1 cellular context compared by ENCODE assay signal in the genomic region with DNA sequence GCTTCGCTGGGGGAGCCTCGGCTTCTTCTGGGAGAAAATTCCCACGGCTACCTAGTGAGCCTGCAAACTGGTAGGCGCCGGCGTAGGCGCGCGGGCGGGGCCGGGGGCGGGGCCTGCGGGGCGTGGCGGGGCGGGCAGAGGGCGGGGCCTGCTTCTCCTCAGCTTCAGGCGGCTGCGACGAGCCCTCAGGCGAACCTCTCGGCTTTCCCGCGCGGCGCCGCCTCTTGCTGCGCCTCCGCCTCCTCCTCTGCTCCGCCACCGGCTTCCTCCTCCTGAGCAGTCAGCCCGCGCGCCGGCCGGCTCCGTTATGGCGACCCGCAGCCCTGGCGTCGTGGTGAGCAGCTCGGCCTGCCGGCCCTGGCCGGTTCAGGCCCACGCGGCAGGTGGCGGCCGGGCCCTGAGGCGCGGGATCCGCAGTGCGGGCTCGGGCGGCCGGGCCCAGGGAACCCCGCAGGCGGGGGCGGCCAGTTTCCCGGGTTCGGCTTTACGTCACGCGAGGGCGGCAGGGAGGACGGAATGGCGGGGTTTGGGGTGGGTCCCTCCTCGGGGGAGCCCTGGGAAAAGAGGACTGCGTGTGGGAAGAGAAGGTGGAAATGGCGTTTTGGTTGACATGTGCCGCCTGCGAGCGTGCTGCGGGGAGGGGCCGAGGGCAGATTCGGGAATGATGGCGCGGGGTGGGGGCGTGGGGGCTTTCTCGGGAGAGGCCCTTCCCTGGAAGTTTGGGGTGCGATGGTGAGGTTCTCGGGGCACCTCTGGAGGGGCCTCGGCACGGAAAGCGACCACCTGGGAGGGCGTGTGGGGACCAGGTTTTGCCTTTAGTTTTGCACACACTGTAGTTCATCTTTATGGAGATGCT.
TF ChIP-seq lines count a peak whose summit lies in the region.

A gene with protein sequence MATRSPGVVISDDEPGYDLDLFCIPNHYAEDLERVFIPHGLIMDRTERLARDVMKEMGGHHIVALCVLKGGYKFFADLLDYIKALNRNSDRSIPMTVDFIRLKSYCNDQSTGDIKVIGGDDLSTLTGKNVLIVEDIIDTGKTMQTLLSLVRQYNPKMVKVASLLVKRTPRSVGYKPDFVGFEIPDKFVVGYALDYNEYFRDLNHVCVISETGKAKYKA (plus strand): TSS at position 161 of the 856 bp plus-strand sequence. CDS start 147 bp downstream, at position 308.

TF ChIP-seq in K562, 482 proteins besides CTCF, POLR2A, EP300 and RAD21 (continued from another document and continues in another):
- peak; percentile 70 for TF ChIP-seq POLR2AphosphoS5 (IDR thresholded peaks at IDR 0.05; ENCODE audit: control insufficient read depth, insufficient read depth, low read depth, low read length)
- 0 out of 4 replicates have a peak, but pooled peaks of 1 of the 2 experiments have one; percentile 43 for TF ChIP-seq HDAC1 (IDR thresholded peaks at IDR 0.05)
- TF ChIP-seq, protein P1, sequence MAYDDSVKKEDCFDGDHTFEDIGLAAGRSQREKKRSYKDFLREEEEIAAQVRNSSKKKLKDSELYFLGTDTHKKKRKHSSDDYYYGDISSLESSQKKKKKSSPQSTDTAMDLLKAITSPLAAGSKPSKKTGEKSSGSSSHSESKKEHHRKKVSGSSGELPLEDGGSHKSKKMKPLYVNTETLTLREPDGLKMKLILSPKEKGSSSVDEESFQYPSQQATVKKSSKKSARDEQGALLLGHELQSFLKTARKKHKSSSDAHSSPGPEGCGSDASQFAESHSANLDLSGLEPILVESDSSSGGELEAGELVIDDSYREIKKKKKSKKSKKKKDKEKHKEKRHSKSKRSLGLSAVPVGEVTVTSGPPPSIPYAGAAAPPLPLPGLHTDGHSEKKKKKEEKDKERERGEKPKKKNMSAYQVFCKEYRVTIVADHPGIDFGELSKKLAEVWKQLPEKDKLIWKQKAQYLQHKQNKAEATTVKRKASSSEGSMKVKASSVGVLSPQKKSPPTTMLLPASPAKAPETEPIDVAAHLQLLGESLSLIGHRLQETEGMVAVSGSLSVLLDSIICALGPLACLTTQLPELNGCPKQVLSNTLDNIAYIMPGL (CRISPR knock-in tag; IDR thresholded peaks at IDR 0.05), result peak; percentile 75; the same call in 1 of the 2 replicates
- TF ChIP-seq JUND (IDR thresholded peaks at IDR 0.05; ENCODE audit: borderline replicate concordance, low read depth, low read length), result 0 out of 2 replicates have a peak, but pooled peaks have one; percentile 2
- no peak for TF ChIP-seq JUND (tag; IDR thresholded peaks at IDR 0.05; ENCODE audit: borderline replicate concordance, low read depth, low read length)
- no peak for TF ChIP-seq DNMT1 (IDR thresholded peaks at IDR 0.05)
- TF ChIP-seq YY1 (IDR thresholded peaks at IDR 0.05; ENCODE audit: borderline replicate concordance in 1 of 3, control insufficient read depth in 1 of 3, extremely low read depth in 1 of 3, insufficient read depth in 3 of 3, insufficient read length in 1 of 3, insufficient replicate concordance in 2 of 3, low read depth in 1 of 3, low read length in 2 of 3), result peak in 2 of 3 experiments; percentile 49 to 66
- TF ChIP-seq, protein P2, sequence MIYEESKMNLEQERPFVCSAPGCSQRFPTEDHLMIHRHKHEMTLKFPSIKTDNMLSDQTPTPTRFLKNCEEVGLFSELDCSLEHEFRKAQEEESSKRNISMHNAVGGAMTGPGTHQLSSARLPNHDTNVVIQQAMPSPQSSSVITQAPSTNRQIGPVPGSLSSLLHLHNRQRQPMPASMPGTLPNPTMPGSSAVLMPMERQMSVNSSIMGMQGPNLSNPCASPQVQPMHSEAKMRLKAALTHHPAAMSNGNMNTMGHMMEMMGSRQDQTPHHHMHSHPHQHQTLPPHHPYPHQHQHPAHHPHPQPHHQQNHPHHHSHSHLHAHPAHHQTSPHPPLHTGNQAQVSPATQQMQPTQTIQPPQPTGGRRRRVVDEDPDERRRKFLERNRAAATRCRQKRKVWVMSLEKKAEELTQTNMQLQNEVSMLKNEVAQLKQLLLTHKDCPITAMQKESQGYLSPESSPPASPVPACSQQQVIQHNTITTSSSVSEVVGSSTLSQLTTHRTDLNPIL (CRISPR knock-in tag; IDR thresholded peaks at IDR 0.05), result no peak
- TF ChIP-seq CHD1 (IDR thresholded peaks at IDR 0.05; ENCODE audit: low read length), result peak; percentile 13
- TF ChIP-seq TBP (optimal IDR thresholded peaks at IDR 0.05; ENCODE audit: low read depth, low read length), result peak; percentile 67
- TF ChIP-seq, protein P3, sequence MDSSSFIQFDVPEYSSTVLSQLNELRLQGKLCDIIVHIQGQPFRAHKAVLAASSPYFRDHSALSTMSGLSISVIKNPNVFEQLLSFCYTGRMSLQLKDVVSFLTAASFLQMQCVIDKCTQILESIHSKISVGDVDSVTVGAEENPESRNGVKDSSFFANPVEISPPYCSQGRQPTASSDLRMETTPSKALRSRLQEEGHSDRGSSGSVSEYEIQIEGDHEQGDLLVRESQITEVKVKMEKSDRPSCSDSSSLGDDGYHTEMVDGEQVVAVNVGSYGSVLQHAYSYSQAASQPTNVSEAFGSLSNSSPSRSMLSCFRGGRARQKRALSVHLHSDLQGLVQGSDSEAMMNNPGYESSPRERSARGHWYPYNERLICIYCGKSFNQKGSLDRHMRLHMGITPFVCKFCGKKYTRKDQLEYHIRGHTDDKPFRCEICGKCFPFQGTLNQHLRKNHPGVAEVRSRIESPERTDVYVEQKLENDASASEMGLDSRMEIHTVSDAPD (CRISPR knock-in tag; IDR thresholded peaks at IDR 0.05), result no peak
- TF ChIP-seq E2F3 (CRISPR knock-in tag; IDR thresholded peaks at IDR 0.05), result 0 out of 2 replicates have a peak, but pooled peaks have one; percentile 71
- TF ChIP-seq, protein P4, sequence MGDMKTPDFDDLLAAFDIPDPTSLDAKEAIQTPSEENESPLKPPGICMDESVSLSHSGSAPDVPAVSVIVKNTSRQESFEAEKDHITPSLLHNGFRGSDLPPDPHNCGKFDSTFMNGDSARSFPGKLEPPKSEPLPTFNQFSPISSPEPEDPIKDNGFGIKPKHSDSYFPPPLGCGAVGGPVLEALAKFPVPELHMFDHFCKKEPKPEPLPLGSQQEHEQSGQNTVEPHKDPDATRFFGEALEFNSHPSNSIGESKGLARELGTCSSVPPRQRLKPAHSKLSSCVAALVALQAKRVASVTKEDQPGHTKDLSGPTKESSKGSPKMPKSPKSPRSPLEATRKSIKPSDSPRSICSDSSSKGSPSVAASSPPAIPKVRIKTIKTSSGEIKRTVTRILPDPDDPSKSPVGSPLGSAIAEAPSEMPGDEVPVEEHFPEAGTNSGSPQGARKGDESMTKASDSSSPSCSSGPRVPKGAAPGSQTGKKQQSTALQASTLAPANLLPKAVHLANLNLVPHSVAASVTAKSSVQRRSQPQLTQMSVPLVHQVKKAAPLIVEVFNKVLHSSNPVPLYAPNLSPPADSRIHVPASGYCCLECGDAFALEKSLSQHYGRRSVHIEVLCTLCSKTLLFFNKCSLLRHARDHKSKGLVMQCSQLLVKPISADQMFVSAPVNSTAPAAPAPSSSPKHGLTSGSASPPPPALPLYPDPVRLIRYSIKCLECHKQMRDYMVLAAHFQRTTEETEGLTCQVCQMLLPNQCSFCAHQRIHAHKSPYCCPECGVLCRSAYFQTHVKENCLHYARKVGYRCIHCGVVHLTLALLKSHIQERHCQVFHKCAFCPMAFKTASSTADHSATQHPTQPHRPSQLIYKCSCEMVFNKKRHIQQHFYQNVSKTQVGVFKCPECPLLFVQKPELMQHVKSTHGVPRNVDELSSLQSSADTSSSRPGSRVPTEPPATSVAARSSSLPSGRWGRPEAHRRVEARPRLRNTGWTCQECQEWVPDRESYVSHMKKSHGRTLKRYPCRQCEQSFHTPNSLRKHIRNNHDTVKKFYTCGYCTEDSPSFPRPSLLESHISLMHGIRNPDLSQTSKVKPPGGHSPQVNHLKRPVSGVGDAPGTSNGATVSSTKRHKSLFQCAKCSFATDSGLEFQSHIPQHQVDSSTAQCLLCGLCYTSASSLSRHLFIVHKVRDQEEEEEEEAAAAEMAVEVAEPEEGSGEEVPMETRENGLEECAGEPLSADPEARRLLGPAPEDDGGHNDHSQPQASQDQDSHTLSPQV (IDR thresholded peaks at IDR 0.05), result 0 out of 2 replicates have a peak, but pooled peaks have one; percentile 38
- TF ChIP-seq TEAD1 (CRISPR knock-in tag; IDR thresholded peaks at IDR 0.05), result peak in 1 of 2 experiments; percentile 39; a peak in 1 of 4 replicates
- no peak for TF ChIP-seq MCM5 (IDR thresholded peaks at IDR 0.05; ENCODE audit: low read depth)
- peak; percentile 71 for TF ChIP-seq EGR1 (conservative IDR thresholded peaks at IDR 0.05)
- TF ChIP-seq, protein P5, sequence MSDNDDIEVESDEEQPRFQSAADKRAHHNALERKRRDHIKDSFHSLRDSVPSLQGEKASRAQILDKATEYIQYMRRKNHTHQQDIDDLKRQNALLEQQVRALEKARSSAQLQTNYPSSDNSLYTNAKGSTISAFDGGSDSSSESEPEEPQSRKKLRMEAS (CRISPR knock-in tag; IDR thresholded peaks at IDR 0.05), result peak; percentile 83
- TF ChIP-seq, protein P6, sequence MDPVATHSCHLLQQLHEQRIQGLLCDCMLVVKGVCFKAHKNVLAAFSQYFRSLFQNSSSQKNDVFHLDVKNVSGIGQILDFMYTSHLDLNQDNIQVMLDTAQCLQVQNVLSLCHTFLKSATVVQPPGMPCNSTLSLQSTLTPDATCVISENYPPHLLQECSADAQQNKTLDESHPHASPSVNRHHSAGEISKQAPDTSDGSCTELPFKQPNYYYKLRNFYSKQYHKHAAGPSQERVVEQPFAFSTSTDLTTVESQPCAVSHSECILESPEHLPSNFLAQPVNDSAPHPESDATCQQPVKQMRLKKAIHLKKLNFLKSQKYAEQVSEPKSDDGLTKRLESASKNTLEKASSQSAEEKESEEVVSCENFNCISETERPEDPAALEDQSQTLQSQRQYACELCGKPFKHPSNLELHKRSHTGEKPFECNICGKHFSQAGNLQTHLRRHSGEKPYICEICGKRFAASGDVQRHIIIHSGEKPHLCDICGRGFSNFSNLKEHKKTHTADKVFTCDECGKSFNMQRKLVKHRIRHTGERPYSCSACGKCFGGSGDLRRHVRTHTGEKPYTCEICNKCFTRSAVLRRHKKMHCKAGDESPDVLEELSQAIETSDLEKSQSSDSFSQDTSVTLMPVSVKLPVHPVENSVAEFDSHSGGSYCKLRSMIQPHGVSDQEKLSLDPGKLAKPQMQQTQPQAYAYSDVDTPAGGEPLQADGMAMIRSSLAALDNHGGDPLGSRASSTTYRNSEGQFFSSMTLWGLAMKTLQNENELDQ (CRISPR knock-in tag; IDR thresholded peaks at IDR 0.05; ENCODE audit: borderline replicate concordance), result no peak
- TF ChIP-seq HNRNPLL (IDR thresholded peaks at IDR 0.05; ENCODE audit: low read depth, low read length, poor library complexity, severe bottlenecking), result peak; percentile 26
- TF ChIP-seq, protein P7, sequence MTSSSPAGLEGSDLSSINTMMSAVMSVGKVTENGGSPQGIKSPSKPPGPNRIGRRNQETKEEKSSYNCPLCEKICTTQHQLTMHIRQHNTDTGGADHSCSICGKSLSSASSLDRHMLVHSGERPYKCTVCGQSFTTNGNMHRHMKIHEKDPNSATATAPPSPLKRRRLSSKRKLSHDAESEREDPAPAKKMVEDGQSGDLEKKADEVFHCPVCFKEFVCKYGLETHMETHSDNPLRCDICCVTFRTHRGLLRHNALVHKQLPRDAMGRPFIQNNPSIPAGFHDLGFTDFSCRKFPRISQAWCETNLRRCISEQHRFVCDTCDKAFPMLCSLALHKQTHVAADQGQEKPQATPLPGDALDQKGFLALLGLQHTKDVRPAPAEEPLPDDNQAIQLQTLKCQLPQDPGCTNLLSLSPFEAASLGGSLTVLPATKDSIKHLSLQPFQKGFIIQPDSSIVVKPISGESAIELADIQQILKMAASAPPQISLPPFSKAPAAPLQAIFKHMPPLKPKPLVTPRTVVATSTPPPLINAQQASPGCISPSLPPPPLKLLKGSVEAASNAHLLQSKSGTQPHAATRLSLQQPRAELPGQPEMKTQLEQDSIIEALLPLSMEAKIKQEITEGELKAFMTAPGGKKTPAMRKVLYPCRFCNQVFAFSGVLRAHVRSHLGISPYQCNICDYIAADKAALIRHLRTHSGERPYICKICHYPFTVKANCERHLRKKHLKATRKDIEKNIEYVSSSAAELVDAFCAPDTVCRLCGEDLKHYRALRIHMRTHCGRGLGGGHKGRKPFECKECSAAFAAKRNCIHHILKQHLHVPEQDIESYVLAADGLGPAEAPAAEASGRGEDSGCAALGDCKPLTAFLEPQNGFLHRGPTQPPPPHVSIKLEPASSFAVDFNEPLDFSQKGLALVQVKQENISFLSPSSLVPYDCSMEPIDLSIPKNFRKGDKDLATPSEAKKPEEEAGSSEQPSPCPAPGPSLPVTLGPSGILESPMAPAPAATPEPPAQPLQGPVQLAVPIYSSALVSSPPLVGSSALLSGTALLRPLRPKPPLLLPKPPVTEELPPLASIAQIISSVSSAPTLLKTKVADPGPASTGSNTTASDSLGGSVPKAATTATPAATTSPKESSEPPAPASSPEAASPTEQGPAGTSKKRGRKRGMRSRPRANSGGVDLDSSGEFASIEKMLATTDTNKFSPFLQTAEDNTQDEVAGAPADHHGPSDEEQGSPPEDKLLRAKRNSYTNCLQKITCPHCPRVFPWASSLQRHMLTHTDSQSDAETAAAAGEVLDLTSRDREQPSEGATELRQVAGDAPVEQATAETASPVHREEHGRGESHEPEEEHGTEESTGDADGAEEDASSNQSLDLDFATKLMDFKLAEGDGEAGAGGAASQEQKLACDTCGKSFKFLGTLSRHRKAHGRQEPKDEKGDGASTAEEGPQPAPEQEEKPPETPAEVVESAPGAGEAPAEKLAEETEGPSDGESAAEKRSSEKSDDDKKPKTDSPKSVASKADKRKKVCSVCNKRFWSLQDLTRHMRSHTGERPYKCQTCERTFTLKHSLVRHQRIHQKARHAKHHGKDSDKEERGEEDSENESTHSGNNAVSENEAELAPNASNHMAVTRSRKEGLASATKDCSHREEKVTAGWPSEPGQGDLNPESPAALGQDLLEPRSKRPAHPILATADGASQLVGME (CRISPR knock-in tag; IDR thresholded peaks at IDR 0.05), result peak; percentile 10; the same call in 1 of the 2 replicates
- TF ChIP-seq, protein P8, sequence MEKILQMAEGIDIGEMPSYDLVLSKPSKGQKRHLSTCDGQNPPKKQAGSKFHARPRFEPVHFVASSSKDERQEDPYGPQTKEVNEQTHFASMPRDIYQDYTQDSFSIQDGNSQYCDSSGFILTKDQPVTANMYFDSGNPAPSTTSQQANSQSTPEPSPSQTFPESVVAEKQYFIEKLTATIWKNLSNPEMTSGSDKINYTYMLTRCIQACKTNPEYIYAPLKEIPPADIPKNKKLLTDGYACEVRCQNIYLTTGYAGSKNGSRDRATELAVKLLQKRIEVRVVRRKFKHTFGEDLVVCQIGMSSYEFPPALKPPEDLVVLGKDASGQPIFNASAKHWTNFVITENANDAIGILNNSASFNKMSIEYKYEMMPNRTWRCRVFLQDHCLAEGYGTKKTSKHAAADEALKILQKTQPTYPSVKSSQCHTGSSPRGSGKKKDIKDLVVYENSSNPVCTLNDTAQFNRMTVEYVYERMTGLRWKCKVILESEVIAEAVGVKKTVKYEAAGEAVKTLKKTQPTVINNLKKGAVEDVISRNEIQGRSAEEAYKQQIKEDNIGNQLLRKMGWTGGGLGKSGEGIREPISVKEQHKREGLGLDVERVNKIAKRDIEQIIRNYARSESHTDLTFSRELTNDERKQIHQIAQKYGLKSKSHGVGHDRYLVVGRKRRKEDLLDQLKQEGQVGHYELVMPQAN (IDR thresholded peaks at IDR 0.05; ENCODE audit: borderline replicate concordance), result peak; percentile 58; the same call in 1 of the 2 replicates
- 0 out of 2 replicates have a peak, but pooled peaks have one; percentile 56 for TF ChIP-seq ZBTB1 (CRISPR knock-in tag; IDR thresholded peaks at IDR 0.05; ENCODE audit: borderline replicate concordance, low read depth)
- 0 out of 2 replicates have a peak, but pooled peaks have one; percentile 49 for TF ChIP-seq SUPT5H (IDR thresholded peaks at IDR 0.05)
- TF ChIP-seq, protein P9, sequence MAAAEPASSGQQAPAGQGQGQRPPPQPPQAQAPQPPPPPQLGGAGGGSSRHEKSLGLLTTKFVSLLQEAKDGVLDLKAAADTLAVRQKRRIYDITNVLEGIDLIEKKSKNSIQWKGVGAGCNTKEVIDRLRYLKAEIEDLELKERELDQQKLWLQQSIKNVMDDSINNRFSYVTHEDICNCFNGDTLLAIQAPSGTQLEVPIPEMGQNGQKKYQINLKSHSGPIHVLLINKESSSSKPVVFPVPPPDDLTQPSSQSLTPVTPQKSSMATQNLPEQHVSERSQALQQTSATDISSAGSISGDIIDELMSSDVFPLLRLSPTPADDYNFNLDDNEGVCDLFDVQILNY (CRISPR knock-in tag; IDR thresholded peaks at IDR 0.05), result no peak
- TF ChIP-seq MCM3 (IDR thresholded peaks at IDR 0.05), result no peak
